18 cellular contexts compared by ENCODE assay signal in the genomic region with DNA sequence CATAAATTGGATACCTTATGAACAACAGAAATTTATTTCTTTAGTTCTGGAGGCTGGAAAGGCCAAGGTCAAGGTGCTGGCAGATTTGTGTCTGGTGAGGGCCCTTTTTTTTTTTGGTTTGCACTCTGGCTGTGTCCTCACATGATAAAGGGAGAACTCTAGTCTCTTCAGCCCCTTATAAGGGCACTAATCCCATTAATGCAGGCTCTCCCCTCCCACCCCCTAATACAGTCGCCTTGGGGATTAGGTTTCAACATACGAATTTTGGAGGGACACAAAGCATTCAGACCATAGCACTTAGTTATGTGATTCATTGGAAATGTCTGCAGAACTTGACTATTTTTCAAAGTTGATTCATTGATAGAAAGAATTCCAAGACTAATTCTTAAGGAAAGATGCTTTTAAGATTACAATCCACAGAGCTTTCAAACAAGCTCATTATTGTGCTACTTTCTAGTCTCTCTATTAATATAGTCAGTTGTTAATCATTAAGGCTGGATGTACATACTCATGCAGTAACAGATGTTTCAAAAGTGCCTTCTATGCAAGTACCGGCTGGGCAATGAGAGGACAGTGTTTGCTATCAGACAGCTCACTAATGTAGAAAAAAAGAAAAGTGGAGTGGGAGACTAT.
DNase-seq lines count a peak whose midpoint lies in the region; ATAC-seq, FAIRE-seq and TF ChIP-seq lines count a peak whose summit lies in the region.
"Had no signal": no experiment of that assay in that cellular context is flagged by ENCODE, and none has a peak within 500 bp of the region (broad histone marks: within the 10 kb centered on the region; RNA-seq: fewer than 3 reads in every experiment).

No MANE protein-coding gene starts in this region.

- DNase-seq in D721Med (ENCODE audit: insufficient read length, low spot score) (no peak), NT2/D1 (ENCODE audit: low read depth, low spot score) (peak; percentile 44), NCI-H1105 treated with DMSO at 0.1 percent for 48 hours (lab: John Stamatoyannopoulos, UW) (no peak), NCI-H1417 treated with DMSO at 0.1 percent for 48 hours (lab: John Stamatoyannopoulos, UW) (no peak)
- no peak for DNase-seq in activated CD4-positive, alpha-beta T cell treated with anti-CD3 and anti-CD28 coated beads for 1 hour
- DNase-seq: brain microvascular endothelial cell; CD8-positive, alpha-beta memory T cell; erythroblast; immature natural killer cell; NCI-H2029 treated with DMSO at 0.1 percent for 48 hours; T-helper 17 cell had no signal

- no peaks in the 10 kb centered on the region for H3K4me1 ChIP-seq in NT2/D1 (ENCODE audit: insufficient read depth, insufficient read length)

- peak; percentile 58 for FAIRE-seq in D721Med (lab: Jason Lieb, UNC)
- FAIRE-seq: G401.6, urothelium cell line had no signal

- H3K9me3 ChIP-seq in NT2/D1 (ENCODE audit: insufficient read depth, low read length) = no peaks in the 10 kb centered on the region

- H3K9ac ChIP-seq in NT2/D1 (ENCODE audit: insufficient read length, low read depth) = no peak overlapping the region

- no peak overlapping the region for H3K4me3 ChIP-seq in NT2/D1 (ENCODE audit: insufficient read length, low read depth)

- peak; percentile 53 for ATAC-seq in GM19372 (IDR thresholded peaks at IDR 0.05; ENCODE audit: low read depth, unreplicated experiment)
- peak; percentile 68 for ATAC-seq in HG03064 (IDR thresholded peaks at IDR 0.05; ENCODE audit: low read depth, unreplicated experiment)
- ATAC-seq in GM21367 (IDR thresholded peaks at IDR 0.05; ENCODE audit: unreplicated experiment) = no peak
- ATAC-seq: activated naive CD4-positive, alpha-beta T cell treated with anti-CD3 and anti-CD28 coated beads, Interleukin-2, amount 50 U/mL, for 72 hours; natural killer cell treated with Interleukin-12 subunit alpha and Interleukin-12 subunit beta and Interleukin-15 and Interleukin-18, amount 100 ng/mL, for 72 hours; T-helper 17 cell had no signal

- no peaks in the 10 kb centered on the region for H3K36me3 ChIP-seq in NT2/D1 (ENCODE audit: insufficient read depth, insufficient read length, low read length)
- H3K36me3 ChIP-seq: brain microvascular endothelial cell had no signal

- no peaks in the 10 kb centered on the region for H3K27me3 ChIP-seq in NT2/D1 (ENCODE audit: insufficient read depth, insufficient read length)
- H3K27me3 ChIP-seq: brain microvascular endothelial cell had no signal

- TF ChIP-seq CTCF in D721Med (IDR thresholded peaks at IDR 0.05; ENCODE audit: insufficient read depth, missing control alignments) = no peak
